In the genomic region with DNA sequence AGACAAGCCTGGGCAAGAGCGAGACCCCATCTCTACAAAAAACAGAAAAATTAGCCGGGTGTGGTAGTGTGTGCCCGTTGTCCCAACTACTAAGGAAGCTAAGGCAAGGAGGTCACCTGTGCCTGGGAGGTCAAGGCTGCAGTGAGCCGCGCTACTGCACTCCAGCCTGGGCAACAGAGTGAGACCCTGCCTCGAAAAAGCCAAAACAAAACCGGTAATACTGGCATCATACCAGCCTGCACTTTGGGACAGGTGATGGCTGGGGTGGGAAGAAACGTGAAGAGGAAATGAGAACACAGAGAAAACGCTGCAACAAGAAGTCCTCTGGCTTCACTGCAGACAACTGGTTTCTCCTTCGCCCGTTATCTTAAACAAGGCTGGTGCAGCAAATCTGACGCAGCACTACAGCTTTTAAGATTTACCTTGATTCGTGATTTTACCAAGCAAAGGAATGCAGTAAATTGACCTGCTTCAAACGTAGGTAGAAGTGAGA, we compare ENCODE assay signal across 1 cellular context.
TF ChIP-seq lines count a peak whose summit lies in the region.

No MANE protein-coding gene starts in this region.

TF ChIP-seq in GM12878, 131 proteins besides CTCF, POLR2A, EP300 and RAD21 (continued from another document):
- TF ChIP-seq, protein P1, sequence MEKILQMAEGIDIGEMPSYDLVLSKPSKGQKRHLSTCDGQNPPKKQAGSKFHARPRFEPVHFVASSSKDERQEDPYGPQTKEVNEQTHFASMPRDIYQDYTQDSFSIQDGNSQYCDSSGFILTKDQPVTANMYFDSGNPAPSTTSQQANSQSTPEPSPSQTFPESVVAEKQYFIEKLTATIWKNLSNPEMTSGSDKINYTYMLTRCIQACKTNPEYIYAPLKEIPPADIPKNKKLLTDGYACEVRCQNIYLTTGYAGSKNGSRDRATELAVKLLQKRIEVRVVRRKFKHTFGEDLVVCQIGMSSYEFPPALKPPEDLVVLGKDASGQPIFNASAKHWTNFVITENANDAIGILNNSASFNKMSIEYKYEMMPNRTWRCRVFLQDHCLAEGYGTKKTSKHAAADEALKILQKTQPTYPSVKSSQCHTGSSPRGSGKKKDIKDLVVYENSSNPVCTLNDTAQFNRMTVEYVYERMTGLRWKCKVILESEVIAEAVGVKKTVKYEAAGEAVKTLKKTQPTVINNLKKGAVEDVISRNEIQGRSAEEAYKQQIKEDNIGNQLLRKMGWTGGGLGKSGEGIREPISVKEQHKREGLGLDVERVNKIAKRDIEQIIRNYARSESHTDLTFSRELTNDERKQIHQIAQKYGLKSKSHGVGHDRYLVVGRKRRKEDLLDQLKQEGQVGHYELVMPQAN (conservative IDR thresholded peaks at IDR 0.05): no peak; the same call in 1 of the 2 replicates
- TF ChIP-seq, protein P2, sequence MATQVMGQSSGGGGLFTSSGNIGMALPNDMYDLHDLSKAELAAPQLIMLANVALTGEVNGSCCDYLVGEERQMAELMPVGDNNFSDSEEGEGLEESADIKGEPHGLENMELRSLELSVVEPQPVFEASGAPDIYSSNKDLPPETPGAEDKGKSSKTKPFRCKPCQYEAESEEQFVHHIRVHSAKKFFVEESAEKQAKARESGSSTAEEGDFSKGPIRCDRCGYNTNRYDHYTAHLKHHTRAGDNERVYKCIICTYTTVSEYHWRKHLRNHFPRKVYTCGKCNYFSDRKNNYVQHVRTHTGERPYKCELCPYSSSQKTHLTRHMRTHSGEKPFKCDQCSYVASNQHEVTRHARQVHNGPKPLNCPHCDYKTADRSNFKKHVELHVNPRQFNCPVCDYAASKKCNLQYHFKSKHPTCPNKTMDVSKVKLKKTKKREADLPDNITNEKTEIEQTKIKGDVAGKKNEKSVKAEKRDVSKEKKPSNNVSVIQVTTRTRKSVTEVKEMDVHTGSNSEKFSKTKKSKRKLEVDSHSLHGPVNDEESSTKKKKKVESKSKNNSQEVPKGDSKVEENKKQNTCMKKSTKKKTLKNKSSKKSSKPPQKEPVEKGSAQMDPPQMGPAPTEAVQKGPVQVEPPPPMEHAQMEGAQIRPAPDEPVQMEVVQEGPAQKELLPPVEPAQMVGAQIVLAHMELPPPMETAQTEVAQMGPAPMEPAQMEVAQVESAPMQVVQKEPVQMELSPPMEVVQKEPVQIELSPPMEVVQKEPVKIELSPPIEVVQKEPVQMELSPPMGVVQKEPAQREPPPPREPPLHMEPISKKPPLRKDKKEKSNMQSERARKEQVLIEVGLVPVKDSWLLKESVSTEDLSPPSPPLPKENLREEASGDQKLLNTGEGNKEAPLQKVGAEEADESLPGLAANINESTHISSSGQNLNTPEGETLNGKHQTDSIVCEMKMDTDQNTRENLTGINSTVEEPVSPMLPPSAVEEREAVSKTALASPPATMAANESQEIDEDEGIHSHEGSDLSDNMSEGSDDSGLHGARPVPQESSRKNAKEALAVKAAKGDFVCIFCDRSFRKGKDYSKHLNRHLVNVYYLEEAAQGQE (IDR thresholded peaks at IDR 0.05; ENCODE audit: low read depth, low read length): no peak
- TF ChIP-seq IKZF1 (conservative IDR thresholded peaks at IDR 0.05) (no peak), WRNIP1 (IDR thresholded peaks at IDR 0.05; ENCODE audit: borderline replicate concordance, low read depth, low read length) (no peak)
- TF ChIP-seq, protein P3, sequence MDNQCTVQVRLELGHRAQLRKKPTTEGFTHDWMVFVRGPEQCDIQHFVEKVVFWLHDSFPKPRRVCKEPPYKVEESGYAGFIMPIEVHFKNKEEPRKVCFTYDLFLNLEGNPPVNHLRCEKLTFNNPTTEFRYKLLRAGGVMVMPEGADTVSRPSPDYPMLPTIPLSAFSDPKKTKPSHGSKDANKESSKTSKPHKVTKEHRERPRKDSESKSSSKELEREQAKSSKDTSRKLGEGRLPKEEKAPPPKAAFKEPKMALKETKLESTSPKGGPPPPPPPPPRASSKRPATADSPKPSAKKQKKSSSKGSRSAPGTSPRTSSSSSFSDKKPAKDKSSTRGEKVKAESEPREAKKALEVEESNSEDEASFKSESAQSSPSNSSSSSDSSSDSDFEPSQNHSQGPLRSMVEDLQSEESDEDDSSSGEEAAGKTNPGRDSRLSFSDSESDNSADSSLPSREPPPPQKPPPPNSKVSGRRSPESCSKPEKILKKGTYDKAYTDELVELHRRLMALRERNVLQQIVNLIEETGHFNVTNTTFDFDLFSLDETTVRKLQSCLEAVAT (IDR thresholded peaks at IDR 0.05): no peak
